ENCODE assay signal across 10 cellular contexts in the genomic region with DNA sequence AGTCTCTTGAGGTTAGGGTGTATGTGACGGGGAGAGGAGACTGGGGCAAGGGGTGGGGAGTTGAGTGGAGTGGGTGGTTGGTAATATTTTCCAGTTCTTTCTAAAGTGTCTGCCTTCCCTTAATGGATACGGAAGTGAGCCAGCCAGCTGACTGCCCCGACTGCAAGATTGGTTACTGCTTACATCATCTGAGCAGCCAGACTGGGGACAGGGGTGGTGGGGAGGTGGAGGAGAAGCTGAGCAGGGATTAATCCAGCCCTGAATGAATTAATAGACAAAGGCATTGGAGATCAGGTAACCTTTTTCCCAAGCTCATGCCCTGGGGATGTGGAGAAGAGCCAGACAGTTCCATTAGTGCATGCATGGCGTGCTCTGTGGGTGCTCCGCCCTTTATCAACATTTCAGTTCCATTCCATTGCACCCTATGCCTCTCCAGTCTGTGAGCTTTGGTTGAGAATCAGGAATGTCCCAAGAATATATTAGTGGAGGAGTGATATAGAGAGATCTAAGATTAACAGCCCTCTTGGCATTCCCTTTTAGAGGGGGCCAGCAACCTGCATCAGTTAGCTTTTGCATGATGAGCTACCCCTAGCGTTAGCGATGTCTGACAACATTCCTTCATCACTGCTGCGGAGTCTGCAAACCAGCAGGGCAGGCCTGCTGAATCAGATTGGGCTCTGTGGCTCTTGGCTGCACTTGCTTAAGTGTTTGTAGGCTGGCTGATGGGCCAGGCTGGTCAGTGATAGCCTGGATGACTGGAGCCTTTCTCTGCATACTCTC.
DNase-seq lines count a peak whose midpoint lies in the region; ATAC-seq and TF ChIP-seq lines count a peak whose summit lies in the region.
"Had no signal": no experiment of that assay in that cellular context is flagged by ENCODE, and none has a peak within 500 bp of the region (broad histone marks: within the 10 kb centered on the region; RNA-seq: fewer than 3 reads in every experiment).

No MANE protein-coding gene starts in this region.

- ATAC-seq in omental fat pad (ENCODE audit: low FRiP score) (peak; percentile 53), GM19397 (IDR thresholded peaks at IDR 0.05; ENCODE audit: unreplicated experiment) (no peak), GM21619 (IDR thresholded peaks at IDR 0.05; ENCODE audit: unreplicated experiment) (no peak)
- ATAC-seq: GM12878 had no signal

- peaks cover 2 to 7% of the 10 kb centered on the region in 2 donors for H3K4me1 ChIP-seq in esophagus (ENCODE audit: control insufficient read depth in 2 of 2, insufficient read depth in 2 of 2, low read length in 1 of 2)

- no peaks in the 10 kb centered on the region for H3K36me3 ChIP-seq in esophagus (ENCODE audit: control insufficient read depth in 2 of 2, insufficient read depth in 2 of 2, low read length in 1 of 2)

- H3K9me3 ChIP-seq in esophagus (ENCODE audit: control insufficient read depth in 2 of 2, insufficient read depth in 1 of 2, low read depth in 1 of 2, low read length in 1 of 2) = no peaks in the 10 kb centered on the region

- no peaks in the 10 kb centered on the region for H3K36me3 Mint-ChIP-seq in activated T-helper 1 cell treated with anti-CD3 and anti-CD28 coated beads, Interleukin-12 subunit alpha, Interleukin-12 subunit beta, Interleukin-2, Interleukin-4 antibody, amounts not matched to agents 30 ng/mL and 10 ng/mL and 1 ng/mL, durations not matched to agents 14 hours and 24 hours and 36 hours (ENCODE audit: low read depth)

- no peaks in the 10 kb centered on the region for H3K27me3 ChIP-seq in esophagus (ENCODE audit: control insufficient read depth in 1 of 2, insufficient read depth in 2 of 2, low read length in 2 of 2)

- WGBS in esophagus, 2 donors = 39 to 50% methylated on average over 8 of the region's 8 CpGs

- peak overlapping the region; percentile 30 to 44 for H3K27ac ChIP-seq in esophagus (ENCODE audit: low read depth in 2 of 2, low read length in 1 of 2)
- H3K27ac ChIP-seq: HL-60 had no signal

- no peaks in the 10 kb centered on the region for H3K4me1 Mint-ChIP-seq in activated T-helper 1 cell treated with anti-CD3 and anti-CD28 coated beads, Interleukin-12 subunit alpha, Interleukin-12 subunit beta, Interleukin-2, Interleukin-4 antibody, amounts not matched to agents 30 ng/mL and 10 ng/mL and 1 ng/mL, durations not matched to agents 14 hours and 24 hours and 36 hours (ENCODE audit: low read depth)

- DNase-seq in DMS153 (lab: John Stamatoyannopoulos, UW) (peak; percentile 76), NCI-H510A treated with DMSO at 0.1 percent for 48 hours (lab: John Stamatoyannopoulos, UW) (peak; percentile 32), omental fat pad (ENCODE audit: low spot score) (no peak), NCI-H524 (lab: John Stamatoyannopoulos, UW) (no peak)
- no peak for DNase-seq in activated T-helper 1 cell treated with anti-CD3 and anti-CD28 coated beads, Interleukin-12 subunit alpha, Interleukin-12 subunit beta, Interleukin-2, Interleukin-4 antibody, amounts not matched to agents 30 ng/mL and 10 ng/mL and 1 ng/mL, durations not matched to agents 14 hours and 24 hours and 36 hours (ENCODE audit: low spot score)

- no peaks in the 10 kb centered on the region for H3K9me3 Mint-ChIP-seq in activated T-helper 1 cell treated with anti-CD3 and anti-CD28 coated beads, Interleukin-12 subunit alpha, Interleukin-12 subunit beta, Interleukin-2, Interleukin-4 antibody, amounts not matched to agents 30 ng/mL and 10 ng/mL and 1 ng/mL, durations not matched to agents 14 hours and 24 hours and 36 hours

- no peak overlapping the region for H3K27ac Mint-ChIP-seq in activated T-helper 1 cell treated with anti-CD3 and anti-CD28 coated beads, Interleukin-12 subunit alpha, Interleukin-12 subunit beta, Interleukin-2, Interleukin-4 antibody, amounts not matched to agents 30 ng/mL and 10 ng/mL and 1 ng/mL, durations not matched to agents 14 hours and 24 hours and 36 hours

- no peak overlapping the region for H3K4me3 Mint-ChIP-seq in activated T-helper 1 cell treated with anti-CD3 and anti-CD28 coated beads, Interleukin-12 subunit alpha, Interleukin-12 subunit beta, Interleukin-2, Interleukin-4 antibody, amounts not matched to agents 30 ng/mL and 10 ng/mL and 1 ng/mL, durations not matched to agents 14 hours and 24 hours and 36 hours

- H3K27me3 Mint-ChIP-seq in activated T-helper 1 cell treated with anti-CD3 and anti-CD28 coated beads, Interleukin-12 subunit alpha, Interleukin-12 subunit beta, Interleukin-2, Interleukin-4 antibody, amounts not matched to agents 30 ng/mL and 10 ng/mL and 1 ng/mL, durations not matched to agents 14 hours and 24 hours and 36 hours (ENCODE audit: insufficient read depth) = peaks cover 4% of the 10 kb centered on the region

- no peak for TF ChIP-seq CTCF in omental fat pad (IDR thresholded peaks at IDR 0.05)

- intact Hi-C loops in activated T-helper 1 cell treated with anti-CD3 and anti-CD28 coated beads, Interleukin-12 subunit alpha, Interleukin-12 subunit beta, Interleukin-2, Interleukin-4 antibody, amounts not matched to agents 30 ng/mL and 10 ng/mL and 1 ng/mL, durations not matched to agents 14 hours and 24 hours and 36 hours (cut with micrococcal nuclease) = no loop called here

- H3K4me3 ChIP-seq in esophagus (ENCODE audit: low read depth in 1 of 2, low read length in 2 of 2) = no peak overlapping the region
- H3K4me3 ChIP-seq: GM12878 had no signal

Comparison
In these comparisons a context has a peak if more than half of its experiments do, and no peak if none do; other contexts are left out.
1. DNase-seq: peak in DMS153 (single experiment) and NCI-H510A treated with DMSO at 0.1 percent for 48 hours (single experiment); none in omental fat pad (single experiment), activated T-helper 1 cell treated with anti-CD3 and anti-CD28 coated beads, Interleukin-12 subunit alpha, Interleukin-12 subunit beta, Interleukin-2, Interleukin-4 antibody, amounts not matched to agents 30 ng/mL and 10 ng/mL and 1 ng/mL, durations not matched to agents 14 hours and 24 hours and 36 hours (single experiment) and NCI-H524 (0 of 2).